Comparison of ENCODE assay signal across 28 cellular contexts in genomic region chr19:16821081-16821480, GRCh38.
"Had no signal": no experiment of that assay in that cellular context is flagged by ENCODE, and none has a peak within 500 bp of the region (broad histone marks: within the 10 kb centered on the region; RNA-seq: fewer than 3 reads in every experiment).

No MANE protein-coding gene starts in this region.

- FAIRE-seq: frontal cortex, islet of Langerhans had no signal

- DNase-seq: activated CD4-positive, alpha-beta T cell treated with anti-CD3 and anti-CD28 coated beads for 48 hours; activated CD4-positive, alpha-beta T cell treated with anti-CD3 and anti-CD28 coated beads, Interleukin-2, amount 50 U/mL, for 48 hours; activated CD4-positive, CD25-positive, alpha-beta regulatory T cell; activated CD8-positive, alpha-beta memory T cell treated with anti-CD3 and anti-CD28 coated beads for 24 hours; activated effector memory CD4-positive, alpha-beta T cell treated with Interleukin-2 at 50 U/mL for 16 hours; activated naive CD4-positive, alpha-beta T cell treated with Interleukin-2 at 50 U/mL for 16 hours; anterior cingulate cortex; cerebellar nuclear complex; colonic mucosa; effector CD8-positive, alpha-beta T cell; esophagus squamous epithelium; glutamatergic neuron; left cardiac atrium; left ventricle myocardium superior; naive thymus-derived CD4-positive, alpha-beta T cell; ovary; right lobe of liver; stimulated activated CD4-positive, alpha-beta T cell treated with anti-CD3 and anti-CD28 coated beads, Interleukin-12 subunit alpha, Interleukin-12 subunit beta, amount 100 ng/mL, for 4 hours; stimulated activated CD4-positive, alpha-beta T cell treated with anti-CD3 and anti-CD28 coated beads, Interleukin-4, amount 100 ng/mL, for 1 hour; stimulated activated naive CD8-positive, alpha-beta T cell treated with anti-CD3 and anti-CD28 coated beads, Interleukin-15, Interleukin-2, amounts not matched to agents 100 U/mL and 50 U/mL, for 24 hours; testis; transverse colon; uterus had no signal

- H3K27me3 ChIP-seq: colonic mucosa, esophagus squamous epithelium, ovary, right lobe of liver, testis, transverse colon, uterus had no signal

- H3K4me1 ChIP-seq: colonic mucosa had no signal

- H3K9me3 ChIP-seq: colonic mucosa, esophagus squamous epithelium, ovary, right lobe of liver, testis, transverse colon, uterus had no signal

- H3K4me3 ChIP-seq: colonic mucosa, esophagus squamous epithelium, ovary, right lobe of liver, testis, transverse colon, uterus had no signal

- H3K36me3 Mint-ChIP-seq: activated naive CD8-positive, alpha-beta T cell; mesothelial cell of epicardium; naive thymus-derived CD4-positive, alpha-beta T cell had no signal

- H3K27ac ChIP-seq: colonic mucosa, ovary, right lobe of liver, transverse colon had no signal

- H3K4me3 Mint-ChIP-seq: activated naive CD8-positive, alpha-beta T cell; mesothelial cell of epicardium; naive thymus-derived CD4-positive, alpha-beta T cell had no signal

- H3K36me3 ChIP-seq: colonic mucosa, esophagus squamous epithelium, ovary, right lobe of liver, transverse colon, uterus had no signal

- H3K9me3 Mint-ChIP-seq: mesothelial cell of epicardium had no signal

- ATAC-seq: left cardiac atrium; left ventricle myocardium superior; naive thymus-derived CD4-positive, alpha-beta T cell; right lobe of liver; stimulated activated naive CD8-positive, alpha-beta T cell treated with anti-CD3 and anti-CD28 coated beads, Interleukin-15, Interleukin-2, amounts not matched to agents 100 U/mL and 50 U/mL, for 24 hours had no signal

- H3K27ac Mint-ChIP-seq: activated naive CD8-positive, alpha-beta T cell; mesothelial cell of epicardium; naive thymus-derived CD4-positive, alpha-beta T cell; progenitor cell of endocrine pancreas had no signal
